Comparison of ENCODE assay signal across 8 cellular contexts in genomic region chr1:156193208-156193487, GRCh38. TPM values are rescaled to one million over a fixed set of nuclear protein-coding genes. Genes with fewer than 3 reads are reported as not detected.
DNase-seq lines count a peak whose midpoint lies in the region; ATAC-seq and TF ChIP-seq lines count a peak whose summit lies in the region.

No MANE protein-coding gene starts in this region.

- H3K27ac Mint-ChIP-seq in activated naive CD4-positive, alpha-beta T cell treated with anti-CD3 and anti-CD28 coated beads for 36 hours: peak overlapping the region; percentile 74

- CTCF ChIA-PET in activated naive CD4-positive, alpha-beta T cell treated with anti-CD3 and anti-CD28 coated beads for 36 hours (lab: Charles Lee): interaction anchor here (0.6 to 9.7 kb wide), 5 partner anchors 11 to 65 kb away, joined by 3 to 90 read pairs (median 3); partner anchors contain the start of gene PMF1

- peaks cover 53% of the 10 kb centered on the region for H3K4me1 Mint-ChIP-seq in activated naive CD4-positive, alpha-beta T cell treated with anti-CD3 and anti-CD28 coated beads for 36 hours (ENCODE audit: low read depth)

- no peak for ATAC-seq in GM18861 (IDR thresholded peaks at IDR 0.05; ENCODE audit: unreplicated experiment)

- peak overlapping the region; percentile 95 for H3K4me3 ChIP-seq in astrocyte of the cerebellum (ENCODE audit: low read depth, low read length)
- H3K4me3 ChIP-seq in transverse colon: peak overlapping the region; percentile 39 to 95 (median 72)

- in situ Hi-C loops in astrocyte of the cerebellum (cut with HindIII; ENCODE audit: low sequenced_read_pairs) (no loop called here), transverse colon (cut with MboI; ENCODE audit: low pct_ligation_motif_present in 1 of 4, low pct_unique_long_range_greater_than_20kb in 1 of 4, low sequenced_read_pairs in 3 of 4) (no loop called here)

- H3K4me3 Mint-ChIP-seq in activated naive CD4-positive, alpha-beta T cell treated with anti-CD3 and anti-CD28 coated beads for 36 hours: peak overlapping the region; percentile 79

- H3K9me3 ChIP-seq in transverse colon: no peaks in the 10 kb centered on the region

- no peak for DNase-seq in activated naive CD4-positive, alpha-beta T cell treated with anti-CD3 and anti-CD28 coated beads for 36 hours
- DNase-seq in activated naive CD4-positive, alpha-beta T cell (lab: John Stamatoyannopoulos, UW): no peak
- DNase-seq in astrocyte of the cerebellum (ENCODE audit: low read depth): no peak
- DNase-seq in medulla oblongata (ENCODE audit: extremely low spot score): peak; percentile 11
- no peak for DNase-seq in transverse colon
- DNase-seq in foreskin melanocyte: no peak
- no peak for DNase-seq in inferior parietal cortex (ENCODE audit: extremely low spot score)

- no peak for TF ChIP-seq EP300 in transverse colon (IDR thresholded peaks at IDR 0.05; ENCODE audit: low read depth)

- no peaks in the 10 kb centered on the region for H3K9me3 Mint-ChIP-seq in activated naive CD4-positive, alpha-beta T cell treated with anti-CD3 and anti-CD28 coated beads for 36 hours

- H3K27me3 Mint-ChIP-seq in activated naive CD4-positive, alpha-beta T cell treated with anti-CD3 and anti-CD28 coated beads for 36 hours (ENCODE audit: low read depth): no peaks in the 10 kb centered on the region

- H3K27ac ChIP-seq in transverse colon: peak overlapping the region; percentile 82 to 86 (median 84)

- H3K36me3 ChIP-seq in transverse colon: no peaks in the 10 kb centered on the region

- TF ChIP-seq POLR2A in transverse colon (IDR thresholded peaks at IDR 0.05): no peak

- WGBS in transverse colon (ENCODE audit: low coverage in 1 of 2), 2 donors: 69 to 93% methylated on average over 7 of the region's 7 CpGs

- TF ChIP-seq CTCF in astrocyte of the cerebellum (IDR thresholded peaks at IDR 0.05; ENCODE audit: low read depth, low read length, missing control alignments) (no peak), transverse colon (IDR thresholded peaks at IDR 0.05) (no peak)

- intact Hi-C loops in activated naive CD4-positive, alpha-beta T cell treated with anti-CD3 and anti-CD28 coated beads for 36 hours (cut with micrococcal nuclease): loop anchor here (1.0 kb wide), 5 partner anchors 20 to 89 kb away; partner anchors contain the start of genes PMF1 and SMG5
- intact Hi-C loops in transverse colon (cut with DNase I; ENCODE audit: low total_unique reads): no loop called here

- H3K4me1 ChIP-seq in transverse colon: peaks cover 4 to 31% (median 12%) of the 10 kb centered on the region in 4 donors

- H3K27me3 ChIP-seq in transverse colon: no peaks in the 10 kb centered on the region

- peaks cover 38% of the 10 kb centered on the region for H3K36me3 Mint-ChIP-seq in activated naive CD4-positive, alpha-beta T cell treated with anti-CD3 and anti-CD28 coated beads for 36 hours (ENCODE audit: low read depth)

RNA-seq across cellular contexts. Expression of gene SLC25A44, which starts 0.8 kb away (rescaled TPM):
- total RNA-seq in activated naive CD4-positive, alpha-beta T cell treated with anti-CD3 and anti-CD28 coated beads for 36 hours: 10 to 100 TPM; 69.1 to 73.5 TPM
- total RNA-seq in transverse colon: 10 to 100 TPM in 3 of 4 donors, 1 to 10 TPM in 1; 9.6 to 19.9 (median 18.9) TPM

RNA-seq across cellular contexts. Expression of gene PMF1, which starts 19.7 kb away (rescaled TPM):
- 100 to 1,000 TPM; 135 TPM for total RNA-seq in activated naive CD4-positive, alpha-beta T cell treated with anti-CD3 and anti-CD28 coated beads for 36 hours
- 10 to 100 TPM; 29.9 to 67.3 (median 52.3) TPM for total RNA-seq in transverse colon

RNA-seq across cellular contexts. Expression of gene SEMA4A, which starts 39.8 kb away (rescaled TPM):
- 10 to 100 TPM; 17.4 to 17.5 TPM for total RNA-seq in activated naive CD4-positive, alpha-beta T cell treated with anti-CD3 and anti-CD28 coated beads for 36 hours
- 1 to 10 TPM in 3 of 4 donors, not detected in 1; 2.6 to 6.0 (median 4.8) TPM for total RNA-seq in transverse colon

RNA-seq across cellular contexts. Expression of gene BGLAP, which starts 48.8 kb away (rescaled TPM):
- 1 to 10 TPM; 3.4 to 4.0 TPM for total RNA-seq in activated naive CD4-positive, alpha-beta T cell treated with anti-CD3 and anti-CD28 coated beads for 36 hours
- total RNA-seq in transverse colon: 1 to 10 TPM in 2 of 4 donors, not detected in 2; 1.6 to 2.1 TPM

RNA-seq across cellular contexts. Expression of gene PAQR6, which starts 54.7 kb away (rescaled TPM):
- 1 to 10 TPM; 3.7 to 4.2 TPM for total RNA-seq in activated naive CD4-positive, alpha-beta T cell treated with anti-CD3 and anti-CD28 coated beads for 36 hours
- total RNA-seq in transverse colon: 1 to 10 TPM in 2 of 4 donors, not detected in 2; 1.7 to 3.1 TPM
